ENCODE assay signal across 29 cellular contexts in genomic region chr19:8482696-8483095, GRCh38. TPM values are rescaled to one million over a fixed set of nuclear protein-coding genes. Genes with fewer than 3 reads are reported as not detected.
DNase-seq lines count a peak whose midpoint lies in the region; ATAC-seq and TF ChIP-seq lines count a peak whose summit lies in the region.
"Had no signal": no experiment of that assay in that cellular context is flagged by ENCODE, and none has a peak within 500 bp of the region (broad histone marks: within the 10 kb centered on the region; RNA-seq: fewer than 3 reads in every experiment).

No MANE protein-coding gene starts in this region.

- DNase-seq in Right ventricle myocardium inferior (ENCODE audit: missing footprints): peak; percentile 50
- no peak for DNase-seq in right cardiac atrium
- DNase-seq in SK-N-MC (ENCODE audit: low read depth, low spot score): no peak
- DNase-seq in esophagus squamous epithelium (lab: John Stamatoyannopoulos, UW): no peak
- DNase-seq in stimulated activated naive B cell treated with anti-CD40 and anti-IgM and Interleukin-4, amounts not matched to agents 10 μg/mL and 1 μg/mL and 100 μg/mL, for 72 hours: no peak
- no peak for DNase-seq in anterior cingulate cortex (lab: John Stamatoyannopoulos, UW)
- DNase-seq in NCI-H510A (lab: John Stamatoyannopoulos, UW): no peak
- no peak for DNase-seq in DMS79 (lab: John Stamatoyannopoulos, UW)
- DNase-seq: activated B cell treated with CpG ODN at 0.5 μM for 24 hours; activated CD8-positive, alpha-beta memory T cell treated with anti-CD3 and anti-CD28 coated beads for 24 hours; activated T-cell treated with anti-CD3 and anti-CD28 coated beads, Interleukin-2, amount 50 U/mL, for 48 hours; brain microvascular endothelial cell; C1 segment of cervical spinal cord; HFFc6; islet precursor cell; left ventricle myocardium superior; natural killer cell; NCI-H1105 treated with DMSO at 0.1 percent for 48 hours; NCI-H2029 treated with DMSO at 0.1 percent for 48 hours; NCI-H226; NCI-H774; stimulated activated CD4-positive, alpha-beta T cell treated with anti-CD3 and anti-CD28 coated beads, Interleukin-4, amount 100 ng/mL, for 1 hour; stimulated activated naive CD4-positive, alpha-beta T cell; T1000 had no signal

- H3K36me3 ChIP-seq in SK-N-MC (ENCODE audit: insufficient read depth, low read length) (peaks cover 84% of the 10 kb centered on the region), esophagus squamous epithelium (peaks cover 18 to 90% (median 41%) of the 10 kb centered on the region in 3 donors)

- no peak for TF ChIP-seq POLR2A in esophagus squamous epithelium (IDR thresholded peaks at IDR 0.05)

- peaks cover 66% of the 10 kb centered on the region in 2 donors for H3K36me3 Mint-ChIP-seq in stimulated activated naive B cell treated with anti-CD40 and anti-IgM and Interleukin-4, amounts not matched to agents 10 μg/mL and 1 μg/mL and 100 μg/mL, for 72 hours
- H3K36me3 Mint-ChIP-seq: natural killer cell had no signal

- H3K4me1 ChIP-seq in right cardiac atrium (ENCODE audit: control insufficient read depth, insufficient read depth, low read length): peaks cover 7% of the 10 kb centered on the region
- peaks cover 14 to 96% (median 51%) of the 10 kb centered on the region in 3 donors for H3K4me1 ChIP-seq in esophagus squamous epithelium

- no peak overlapping the region for H3K4me3 Mint-ChIP-seq in stimulated activated naive B cell treated with anti-CD40 and anti-IgM and Interleukin-4, amounts not matched to agents 10 μg/mL and 1 μg/mL and 100 μg/mL, for 72 hours
- H3K4me3 Mint-ChIP-seq: activated B cell treated with CpG ODN at 0.5 μM for 24 hours, HFFc6, mesothelial cell of epicardium, natural killer cell had no signal

- intact Hi-C loops in Right ventricle myocardium inferior (cut with DNase I) (no loop called here), right cardiac atrium (cut with DNase I) (no loop called here), esophagus squamous epithelium (cut with DNase I) (no loop called here)

- TF ChIP-seq CTCF in esophagus squamous epithelium (IDR thresholded peaks at IDR 0.05): no peak

- no peak for ATAC-seq in Right ventricle myocardium inferior
- ATAC-seq in right cardiac atrium: no peak
- ATAC-seq in stimulated activated naive B cell treated with anti-CD40 and anti-IgM and Interleukin-4, amounts not matched to agents 10 μg/mL and 1 μg/mL and 100 μg/mL, for 72 hours (replicated peaks): no peak
- ATAC-seq: gastroesophageal sphincter, natural killer cell had no signal

- H3K9me3 Mint-ChIP-seq in stimulated activated naive B cell treated with anti-CD40 and anti-IgM and Interleukin-4, amounts not matched to agents 10 μg/mL and 1 μg/mL and 100 μg/mL, for 72 hours: no peaks in the 10 kb centered on the region
- H3K9me3 Mint-ChIP-seq: activated B cell treated with CpG ODN at 0.5 μM for 24 hours, HFFc6, mesothelial cell of epicardium, natural killer cell had no signal

- H3K27ac ChIP-seq in right cardiac atrium (ENCODE audit: low read length): no peak overlapping the region
- H3K27ac ChIP-seq in SK-N-MC: 0 out of 2 replicates have a peak overlapping the region, but pooled peaks have one; percentile 19
- peak overlapping the region in 3 of 4 donors; percentile 24 to 81 (median 72) for H3K27ac ChIP-seq in esophagus squamous epithelium
- H3K27ac ChIP-seq: brain microvascular endothelial cell, gastroesophageal sphincter, right atrium auricular region had no signal

- no peak overlapping the region for H3K4me3 ChIP-seq in right cardiac atrium (ENCODE audit: low read length)
- H3K4me3 ChIP-seq in SK-N-MC: no peak overlapping the region
- H3K4me3 ChIP-seq in esophagus squamous epithelium: no peak overlapping the region
- H3K4me3 ChIP-seq: gastroesophageal sphincter, right atrium auricular region had no signal

- H3K27ac Mint-ChIP-seq in stimulated activated naive B cell treated with anti-CD40 and anti-IgM and Interleukin-4, amounts not matched to agents 10 μg/mL and 1 μg/mL and 100 μg/mL, for 72 hours: peak overlapping the region; percentile 20
- H3K27ac Mint-ChIP-seq: activated B cell treated with CpG ODN at 0.5 μM for 24 hours, mesothelial cell of epicardium had no signal

- no peaks in the 10 kb centered on the region for H3K27me3 Mint-ChIP-seq in stimulated activated naive B cell treated with anti-CD40 and anti-IgM and Interleukin-4, amounts not matched to agents 10 μg/mL and 1 μg/mL and 100 μg/mL, for 72 hours
- H3K27me3 Mint-ChIP-seq: activated B cell treated with CpG ODN at 0.5 μM for 24 hours had no signal

- WGBS in right cardiac atrium: 83% methylated on average over 11 of the region's 11 CpGs
- WGBS in esophagus squamous epithelium, 2 donors: 78 to 84% methylated on average over 10 of the region's 11 CpGs

- H3K9me3 ChIP-seq in right cardiac atrium (ENCODE audit: control insufficient read depth, low read length) (no peaks in the 10 kb centered on the region), SK-N-MC (ENCODE audit: low read depth, low read length) (no peaks in the 10 kb centered on the region), esophagus squamous epithelium (no peaks in the 10 kb centered on the region)
- H3K9me3 ChIP-seq: gastroesophageal sphincter, right atrium auricular region had no signal

- peaks cover 20 to 26% of the 10 kb centered on the region in 2 donors for H3K4me1 Mint-ChIP-seq in stimulated activated naive B cell treated with anti-CD40 and anti-IgM and Interleukin-4, amounts not matched to agents 10 μg/mL and 1 μg/mL and 100 μg/mL, for 72 hours
- H3K4me1 Mint-ChIP-seq: mesothelial cell of epicardium had no signal

- no peak overlapping the region for H3K9ac ChIP-seq in SK-N-MC (ENCODE audit: insufficient read length)

- H3K27me3 ChIP-seq in right cardiac atrium (ENCODE audit: control insufficient read depth, insufficient read depth): no peaks in the 10 kb centered on the region
- H3K27me3 ChIP-seq in esophagus squamous epithelium: no peaks in the 10 kb centered on the region
- H3K27me3 ChIP-seq: brain microvascular endothelial cell, gastroesophageal sphincter, right atrium auricular region had no signal

RNA-seq across cellular contexts. Expression of gene PRAM1, which starts 19.7 kb away (rescaled TPM):
- total RNA-seq in Right ventricle myocardium inferior (0.78 TPM), right cardiac atrium (1 to 10 TPM in 2 of 4 donors, under 1 TPM in 2; 0.31 to 3.1 (median 0.99) TPM), esophagus squamous epithelium (under 1 TPM in 1 of 4 donors, not detected in 3; 0.57 TPM)
- polyA plus RNA-seq in right cardiac atrium: 0.61 TPM
- total RNA-seq: G401 had no signal
- polyA plus RNA-seq: AG04450 had no signal

RNA-seq across cellular contexts. Expression of gene ZNF414, which starts 31.3 kb away (rescaled TPM):
- 9.8 TPM for total RNA-seq in Right ventricle myocardium inferior
- 10 to 100 TPM; 13.4 to 16.4 (median 16.1) TPM for total RNA-seq in right cardiac atrium
- 19.3 TPM for polyA plus RNA-seq in right cardiac atrium
- 10 to 100 TPM in 3 of 4 donors, 1 to 10 TPM in 1; 4.0 to 29.9 (median 19.4) TPM for total RNA-seq in esophagus squamous epithelium
- total RNA-seq: G401 had no signal

RNA-seq across cellular contexts. Expression of gene HNRNPM, which starts 37.9 kb away (rescaled TPM):
- total RNA-seq in Right ventricle myocardium inferior (118 TPM), right cardiac atrium (100 to 1,000 TPM; 106 to 128 (median 120) TPM), esophagus squamous epithelium (100 to 1,000 TPM; 102 to 162 (median 128) TPM)
- polyA plus RNA-seq in right cardiac atrium: 67.9 TPM
